Comparison of ENCODE assay signal across 11 cellular contexts in the genomic region with DNA sequence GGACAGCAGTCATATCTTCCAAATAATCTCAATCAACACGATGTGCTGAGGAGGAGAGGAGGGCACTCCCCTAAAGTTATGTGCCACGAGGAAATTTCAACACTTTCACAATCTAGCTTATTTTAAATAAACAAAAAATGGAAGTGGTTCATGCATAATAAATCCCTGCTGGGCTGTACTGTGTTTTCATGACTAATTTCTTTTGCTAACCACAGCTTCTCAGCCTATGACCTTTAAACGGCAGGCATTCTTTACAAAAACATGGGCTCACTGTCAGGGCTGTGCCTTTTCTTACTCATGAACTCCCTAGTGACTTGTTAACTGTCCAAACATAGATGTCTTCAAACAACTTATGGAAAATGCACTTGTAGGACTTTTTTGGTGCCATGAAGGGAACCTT.
DNase-seq lines count a peak whose midpoint lies in the region; TF ChIP-seq lines count a peak whose summit lies in the region.
"Had no signal": no experiment of that assay in that cellular context is flagged by ENCODE, and none has a peak within 500 bp of the region (broad histone marks: within the 10 kb centered on the region; RNA-seq: fewer than 3 reads in every experiment).

No MANE protein-coding gene starts in this region.

- H3K27me3 Mint-ChIP-seq in MCF 10A (ENCODE audit: insufficient read depth, unreplicated experiment) (no peaks in the 10 kb centered on the region), endodermal cell (ENCODE audit: insufficient read depth) (no peaks in the 10 kb centered on the region)

- H3K4me1 ChIP-seq in breast epithelium (no peaks in the 10 kb centered on the region), transverse colon (peaks cover 0 to 48% (median 24%) of the 10 kb centered on the region in 4 donors), endodermal cell (ENCODE audit: control insufficient read depth, insufficient read depth, low read length) (no peaks in the 10 kb centered on the region), stomach (peaks cover 0 to 24% (median 20%) of the 10 kb centered on the region in 4 donors)
- H3K4me1 ChIP-seq: BLaER1, neural progenitor cell had no signal

- no peak overlapping the region for H3K9ac ChIP-seq in SK-N-MC (ENCODE audit: insufficient read length)
- no peak overlapping the region for H3K9ac ChIP-seq in endodermal cell (ENCODE audit: extremely low read depth, low read length, poor library complexity, severe bottlenecking)
- H3K9ac ChIP-seq: BLaER1, neural progenitor cell had no signal

- H3K36me3 ChIP-seq in breast epithelium (no peaks in the 10 kb centered on the region), SK-N-MC (ENCODE audit: insufficient read depth, low read length) (no peaks in the 10 kb centered on the region), transverse colon (no peaks in the 10 kb centered on the region), endodermal cell (ENCODE audit: control insufficient read depth, insufficient read depth, low read length) (no peaks in the 10 kb centered on the region), stomach (no peaks in the 10 kb centered on the region)
- H3K36me3 ChIP-seq: BLaER1, neural progenitor cell had no signal

- no peak for TF ChIP-seq EP300 in transverse colon (IDR thresholded peaks at IDR 0.05; ENCODE audit: low read depth)
- TF ChIP-seq EP300 in stomach (IDR thresholded peaks at IDR 0.05) = no peak

- H3K27ac ChIP-seq in breast epithelium (no peak overlapping the region), SK-N-MC (no peak overlapping the region), transverse colon (peak overlapping the region in 3 of 4 donors; percentile 8 to 42 (median 27)), endodermal cell (ENCODE audit: low read depth, low read length) (no peak overlapping the region), stomach (peak overlapping the region in 2 of 5 donors; percentile 9 to 28)
- H3K27ac ChIP-seq: BLaER1, neural progenitor cell had no signal

- 0 to 2% methylated on average over 3 of the region's 3 CpGs for WGBS in transverse colon (ENCODE audit: low coverage in 1 of 2), 2 donors
- WGBS in endodermal cell (ENCODE audit: insufficient coverage in 1 of 2, insufficient read length in 1 of 2), 2 experiments = 78 to 92% methylated on average over 2 of the region's 3 CpGs
- 0 to 4% (median 2%) methylated on average over 3 of the region's 3 CpGs for WGBS in stomach, 5 donors

- H3K27ac Mint-ChIP-seq in MCF 10A (ENCODE audit: low read depth, unreplicated experiment) (peak overlapping the region; percentile 99), endodermal cell (no peak overlapping the region)
- H3K27ac Mint-ChIP-seq: neural progenitor cell had no signal

- H3K36me3 Mint-ChIP-seq in MCF 10A (ENCODE audit: insufficient read depth, unreplicated experiment) (no peaks in the 10 kb centered on the region), endodermal cell (ENCODE audit: low read depth) (no peaks in the 10 kb centered on the region)
- H3K36me3 Mint-ChIP-seq: neural progenitor cell had no signal

- TF ChIP-seq POLR2A in breast epithelium (IDR thresholded peaks at IDR 0.05) (no peak), transverse colon (IDR thresholded peaks at IDR 0.05) (no peak), stomach (IDR thresholded peaks at IDR 0.05) (no peak)

- H3K4me1 Mint-ChIP-seq in MCF 10A (ENCODE audit: insufficient read depth, unreplicated experiment) (peaks cover 43% of the 10 kb centered on the region), endodermal cell (peaks cover 7% of the 10 kb centered on the region)

- CTCF ChIA-PET in MCF 10A (lab: Yijun Ruan, JAX) (interaction anchor here (0.6 to 1.3 kb wide), 4 partner anchors 25 to 158 kb away, joined by 3 read pairs; no protein-coding TSS in a partner anchor), GM10248 (lab: Yijun Ruan, JAX) (no interaction called here)

- intact Hi-C loops in MCF 10A (cut with micrococcal nuclease) (loop anchor here (2.0 to 10.0 kb wide), 3 partner anchors 284 to 380 kb away; partner anchors contain the start of gene SEMA3C), breast epithelium (cut with DNase I; ENCODE audit: low total_unique reads) (no loop called here), transverse colon (cut with DNase I; ENCODE audit: low total_unique reads) (no loop called here), stomach (cut with DNase I; ENCODE audit: low total_unique reads) (no loop called here)

- BruUV-seq in MCF 10A (replicated peaks; lab: Mats Ljungman, UMichigan) = no TSS peak

- TF ChIP-seq CTCF in MCF 10A (IDR thresholded peaks at IDR 0.05; ENCODE audit: unreplicated experiment) (no peak), breast epithelium (IDR thresholded peaks at IDR 0.05) (no peak), fibroblast of villous mesenchyme (IDR thresholded peaks at IDR 0.05; ENCODE audit: insufficient read depth, low read depth, low read length) (no peak), transverse colon (IDR thresholded peaks at IDR 0.05) (no peak), endodermal cell (conservative IDR thresholded peaks at IDR 0.05) (no peak), stomach (IDR thresholded peaks at IDR 0.05) (no peak), GM10248 (IDR thresholded peaks at IDR 0.05; ENCODE audit: control extremely low read depth, extremely low read depth, low read depth, missing control alignments) (no peak)

- in situ Hi-C loops in transverse colon (cut with MboI; ENCODE audit: low pct_ligation_motif_present in 1 of 4, low pct_unique_long_range_greater_than_20kb in 1 of 4, low sequenced_read_pairs in 3 of 4) = no loop called here

- peaks cover 5% of the 10 kb centered on the region for H3K9me3 Mint-ChIP-seq in MCF 10A (ENCODE audit: unreplicated experiment)
- no peaks in the 10 kb centered on the region for H3K9me3 Mint-ChIP-seq in endodermal cell
- H3K9me3 Mint-ChIP-seq: neural progenitor cell had no signal

- H3K9me3 ChIP-seq in breast epithelium = no peaks in the 10 kb centered on the region
- H3K9me3 ChIP-seq in SK-N-MC (ENCODE audit: low read depth, low read length) = no peaks in the 10 kb centered on the region
- no peaks in the 10 kb centered on the region for H3K9me3 ChIP-seq in transverse colon
- H3K9me3 ChIP-seq in endodermal cell (ENCODE audit: control insufficient read depth, low read length) = no peaks in the 10 kb centered on the region
- H3K9me3 ChIP-seq in stomach = no peaks in the 10 kb centered on the region
- H3K9me3 ChIP-seq: BLaER1 had no signal

- H3K4me3 ChIP-seq in breast epithelium (no peak overlapping the region), SK-N-MC (peak overlapping the region; percentile 64), fibroblast of villous mesenchyme (ENCODE audit: low read depth, low read length) (no peak overlapping the region), transverse colon (no peak overlapping the region), endodermal cell (ENCODE audit: low read length) (no peak overlapping the region), stomach (no peak overlapping the region)
- H3K4me3 ChIP-seq: BLaER1, neural progenitor cell had no signal

- DNase-seq in MCF 10A (ENCODE audit: unreplicated experiment) (peak; percentile 94), breast epithelium (ENCODE audit: low spot score in 2 of 2) (no peak), SK-N-MC (ENCODE audit: low read depth, low spot score) (peak; percentile 48), fibroblast of villous mesenchyme (ENCODE audit: low read depth) (peak; percentile 99), transverse colon (no peak), endodermal cell (no peak), stomach (no peak), GM10248 (ENCODE audit: extremely low spot score) (no peak)
- DNase-seq: NCI-H510A treated with DMSO at 0.1 percent for 48 hours had no signal

- POLR2A ChIA-PET in MCF 10A (lab: Yijun Ruan, JAX) = interaction anchor here (0.6 to 3.6 kb wide), 19 partner anchors 9 to 558 kb away, joined by 3 to 46 read pairs (median 4); partner anchors contain the start of gene SEMA3C
- POLR2A ChIA-PET in GM10248 (lab: Yijun Ruan, JAX) = no interaction called here

- H3K4me3 Mint-ChIP-seq in MCF 10A (ENCODE audit: unreplicated experiment) = peak overlapping the region; percentile 38
- H3K4me3 Mint-ChIP-seq in endodermal cell = no peak overlapping the region
- H3K4me3 Mint-ChIP-seq: neural progenitor cell had no signal

- H3K27me3 ChIP-seq in breast epithelium (no peaks in the 10 kb centered on the region), transverse colon (no peaks in the 10 kb centered on the region), endodermal cell (ENCODE audit: control insufficient read depth, insufficient read depth, low read length, poor library complexity, severe bottlenecking) (no peaks in the 10 kb centered on the region), stomach (no peaks in the 10 kb centered on the region)
- H3K27me3 ChIP-seq: BLaER1, neural progenitor cell had no signal

Comparison
In these comparisons a context has a peak if more than half of its experiments do, and no peak if none do; other contexts are left out.
1. DNase-seq: peak in MCF 10A (single experiment), SK-N-MC (single experiment) and fibroblast of villous mesenchyme (single experiment); none in breast epithelium (0 of 2), transverse colon (single experiment), endodermal cell (single experiment), stomach (single experiment) and GM10248 (single experiment).
2. H3K27ac ChIP-seq: peak in transverse colon (3 of 4); none in breast epithelium (0 of 2), SK-N-MC (single experiment) and endodermal cell (single experiment).